In genomic region chr4:156388826-156389225, GRCh38 we compare ENCODE assay signal across 28 cellular contexts.
DNase-seq lines count a peak whose midpoint lies in the region; ATAC-seq, FAIRE-seq and TF ChIP-seq lines count a peak whose summit lies in the region.
"Had no signal": no experiment of that assay in that cellular context is flagged by ENCODE, and none has a peak within 500 bp of the region (broad histone marks: within the 10 kb centered on the region; RNA-seq: fewer than 3 reads in every experiment).

No MANE protein-coding gene starts in this region.

- no peak overlapping the region for H3K27ac Mint-ChIP-seq in H9
- H3K27ac Mint-ChIP-seq: activated CD8-positive, alpha-beta T cell treated with anti-CD3 and anti-CD28 coated beads for 36 hours; B cell; stimulated activated naive CD8-positive, alpha-beta T cell treated with anti-CD3 and anti-CD28 coated beads, Interleukin-15, Interleukin-2, amounts not matched to agents 100 ng/mL and 50 ng/mL, for 24 hours; T-helper 2 cell treated with Interferon-gamma antibody and Interleukin-4, amounts not matched to agents 5 μg/mL and 100 μg/mL, for 36 hours; type B pancreatic cell; WTC11 had no signal

- H3K18ac ChIP-seq in H1 (ENCODE audit: extremely low read depth, low read length), result no peak overlapping the region
- H3K18ac ChIP-seq in H9 (ENCODE audit: insufficient read length, low read depth, low read length), result no peak overlapping the region

- POLR2A ChIA-PET in H1 (lab: Charles Lee; ENCODE audit: partially characterized antibody), result no interaction called here

- H2BK5ac ChIP-seq in H1 (ENCODE audit: low read depth, low read length) (no peak overlapping the region), H9 (ENCODE audit: insufficient read length, low read length) (no peak overlapping the region)

- no peak overlapping the region for H2BK20ac ChIP-seq in H1 (ENCODE audit: low read length)
- H2BK20ac ChIP-seq in H9 (ENCODE audit: low read depth, low read length, poor library complexity, severe bottlenecking), result no peak overlapping the region

- H3K4me1 Mint-ChIP-seq in H9, result peaks cover 10 to 12% of the 10 kb centered on the region in 2 experiments
- H3K4me1 Mint-ChIP-seq: B cell; central memory CD8-positive, alpha-beta T cell had no signal

- WGBS in H1 (ENCODE audit: extremely low coverage in 1 of 2, insufficient coverage in 1 of 2, insufficient read length in 1 of 2, insufficient replicate concordance in 2 of 2, low coverage in 1 of 2, low lambda C conversion rate in 2 of 2, missing lambda C conversion rate in 1 of 2), 2 experiments, result 94% methylated on average over 3 of the region's 3 CpGs; no CpG with 5 or more reads in 1 of the 2 experiments
- WGBS in H9 (ENCODE audit: extremely low coverage, insufficient read length, low lambda C conversion rate), result no CpG with 5 or more reads among the region's 3 CpGs

- H2BK15ac ChIP-seq in H1 (ENCODE audit: low read length), result no peak overlapping the region
- H2BK15ac ChIP-seq in H9 (ENCODE audit: low read depth, low read length), result no peak overlapping the region

- H3K4me2 ChIP-seq in H1 (ENCODE audit: insufficient read depth in 1 of 2, low read depth in 2 of 2, low read length in 2 of 2) (no peak overlapping the region), H9 (ENCODE audit: insufficient read depth, insufficient read length, low read length) (no peak overlapping the region)
- H3K4me2 ChIP-seq: smooth muscle cell had no signal

- H3K36me3 ChIP-seq in MG63 (no peaks in the 10 kb centered on the region), H1 (ENCODE audit: control insufficient read depth in 2 of 4, insufficient read depth in 4 of 4, low read length in 3 of 4) (no peaks in the 10 kb centered on the region), SJCRH30 (no peaks in the 10 kb centered on the region)
- H3K36me3 ChIP-seq: left ventricle myocardium inferior, prostate gland had no signal

- H3K79me2 ChIP-seq in H1 (ENCODE audit: control insufficient read depth in 1 of 2, insufficient read depth in 2 of 2, low read length in 2 of 2) (no peaks in the 10 kb centered on the region), H9 (ENCODE audit: insufficient read depth, low read length) (no peaks in the 10 kb centered on the region)

- H3K4me1 ChIP-seq in H1 (replicated peaks in 1 of 4; ENCODE audit: control insufficient read depth in 3 of 4, insufficient read depth in 4 of 4, low read length in 3 of 4), result no peaks in the 10 kb centered on the region
- peaks cover 4% of the 10 kb centered on the region; the same call in 1 of the 2 replicates for H3K4me1 ChIP-seq in H9 (ENCODE audit: insufficient read depth, low read length)
- no peaks in the 10 kb centered on the region for H3K4me1 ChIP-seq in SJCRH30
- H3K4me1 ChIP-seq: Caco-2, left ventricle myocardium inferior, prostate gland had no signal

- no peak overlapping the region for H3K27ac ChIP-seq in H1 (ENCODE audit: low read depth, low read length)
- no peak overlapping the region for H3K27ac ChIP-seq in H9 (ENCODE audit: insufficient read length, low read depth, low read length)
- H3K27ac ChIP-seq in SJCRH30, result no peak overlapping the region
- H3K27ac ChIP-seq: left ventricle myocardium inferior, prostate gland had no signal

- H3K23me2 ChIP-seq in H1 (ENCODE audit: low read depth, low read length) (no peaks in the 10 kb centered on the region), H9 (ENCODE audit: insufficient read length, low read depth, low read length, poor library complexity, severe bottlenecking) (no peaks in the 10 kb centered on the region)

- DNase-seq in GM03348 (ENCODE audit: low spot score) (peak; percentile 49), MG63 (peak; percentile 53), H1 (ENCODE audit: low read depth in 1 of 2, low spot score in 2 of 2) (no peak), non-pigmented ciliary epithelial cell (ENCODE audit: low read depth) (peak; percentile 20), H9 (no peak), SJCRH30 (no peak)
- DNase-seq: activated CD8-positive, alpha-beta T cell treated with anti-CD3 and anti-CD28 coated beads for 36 hours; activated T-cell treated with anti-CD3 and anti-CD28 coated beads, Interleukin-2, amount 50 U/mL, for 1 hour; amygdala; Caco-2; DND-41; glutamatergic neuron; left ventricle myocardium inferior; NCI-H1092; NCI-H2029; NCI-H446; stimulated activated CD4-positive, alpha-beta T cell treated with anti-CD3 and anti-CD28 coated beads, Interleukin-4, amount 100 ng/mL, for 1 hour had no signal

- FAIRE-seq in H1 (lab: Jason Lieb, UNC), result no peak
- FAIRE-seq: GM18507 had no signal

- ATAC-seq in HG03439 (IDR thresholded peaks at IDR 0.05; ENCODE audit: unreplicated experiment), result no peak
- no peak for ATAC-seq in HG03354 (IDR thresholded peaks at IDR 0.05; ENCODE audit: poor library complexity, severe bottlenecking, unreplicated experiment)
- ATAC-seq: activated CD8-positive, alpha-beta T cell treated with anti-CD3 and anti-CD28 coated beads for 36 hours; WTC11 had no signal

- H4K91ac ChIP-seq in H1 (replicated peaks; ENCODE audit: insufficient read length, low read length), result no peak overlapping the region
- H4K91ac ChIP-seq in H9 (ENCODE audit: insufficient read length, low read depth, low read length), result no peak overlapping the region

- no peaks in the 10 kb centered on the region for H3K27me3 ChIP-seq in MG63
- H3K27me3 ChIP-seq in H1 (replicated peaks in 1 of 4; ENCODE audit: control insufficient read depth in 3 of 4, extremely low read depth in 1 of 4, insufficient read depth in 3 of 4, low read length in 3 of 4), result no peaks in the 10 kb centered on the region
- H3K27me3 ChIP-seq in H9 (ENCODE audit: insufficient read depth, low read length), result no peaks in the 10 kb centered on the region
- no peaks in the 10 kb centered on the region for H3K27me3 ChIP-seq in SJCRH30

- peaks cover 0 to 7% (median 4%) of the 10 kb centered on the region in 3 experiments; a peak in 4 of 7 replicates for H3K36me3 Mint-ChIP-seq in H9 (ENCODE audit: insufficient read depth in 1 of 3, low read depth in 3 of 3)
- H3K36me3 Mint-ChIP-seq: type B pancreatic cell had no signal

- H2AFZ ChIP-seq in H1 (ENCODE audit: low read length) (no peak overlapping the region), H9 (ENCODE audit: low read length) (no peak overlapping the region)

- H3K79me1 ChIP-seq in H1 (ENCODE audit: low read depth, low read length) (no peaks in the 10 kb centered on the region), H9 (ENCODE audit: insufficient read depth, low read depth, low read length, poor library complexity, severe bottlenecking) (no peaks in the 10 kb centered on the region)

- H3K9ac ChIP-seq in H1 (replicated peaks in 1 of 4; ENCODE audit: extremely low read depth in 1 of 4, low read depth in 3 of 4, low read length in 3 of 4) (no peak overlapping the region), H9 (ENCODE audit: extremely low read depth, insufficient read length, low read length) (no peak overlapping the region)

- H2BK12ac ChIP-seq in H1 (ENCODE audit: low read depth, low read length) (no peak overlapping the region), H9 (ENCODE audit: insufficient read length, low read depth, low read length) (no peak overlapping the region)

- TF ChIP-seq RAD21 in H1 (IDR thresholded peaks at IDR 0.05 in 1 of 2, conservative IDR thresholded peaks at IDR 0.05 in 1 of 2; ENCODE audit: low read depth in 2 of 2, low read length in 2 of 2), result no peak

- peaks cover 0 to 7% of the 10 kb centered on the region in 2 experiments; a peak in 2 of 5 replicates for H3K9me3 Mint-ChIP-seq in H9
- H3K9me3 Mint-ChIP-seq: activated CD8-positive, alpha-beta T cell treated with anti-CD3 and anti-CD28 coated beads for 36 hours; stimulated activated naive CD8-positive, alpha-beta T cell treated with anti-CD3 and anti-CD28 coated beads, Interleukin-15, Interleukin-2, amounts not matched to agents 100 ng/mL and 50 ng/mL, for 24 hours; T-helper 2 cell treated with Interferon-gamma antibody and Interleukin-4, amounts not matched to agents 5 μg/mL and 100 μg/mL, for 36 hours; type B pancreatic cell had no signal

- H3K9me3 ChIP-seq in MG63 (no peaks in the 10 kb centered on the region), H1 (ENCODE audit: insufficient read depth in 2 of 2, low read depth in 1 of 2, low read length in 1 of 2) (no peaks in the 10 kb centered on the region), H9 (ENCODE audit: control insufficient read depth, low read depth, low read length) (no peaks in the 10 kb centered on the region), SJCRH30 (replicated peaks) (no peaks in the 10 kb centered on the region)
- H3K9me3 ChIP-seq: Caco-2, left ventricle myocardium inferior, prostate gland had no signal

- H3K23ac ChIP-seq in H1 (ENCODE audit: insufficient read length) (no peak overlapping the region), H9 (ENCODE audit: insufficient read length, low read depth, low read length) (no peak overlapping the region)

- H4K20me1 ChIP-seq in H1 (replicated peaks in 1 of 2; ENCODE audit: control insufficient read depth in 1 of 2, insufficient read depth in 2 of 2, low read length in 2 of 2) (no peaks in the 10 kb centered on the region), H9 (ENCODE audit: control insufficient read depth, insufficient read depth, insufficient read length) (no peaks in the 10 kb centered on the region)

- H2AK5ac ChIP-seq in H1 (ENCODE audit: low read depth, low read length), result no peak overlapping the region
- H2AK5ac ChIP-seq in H9 (ENCODE audit: insufficient read length, low read length), result no peak overlapping the region

- no peak overlapping the region for H3K4me3 Mint-ChIP-seq in H9
- H3K4me3 Mint-ChIP-seq: activated CD8-positive, alpha-beta T cell treated with anti-CD3 and anti-CD28 coated beads for 36 hours; B cell; central memory CD8-positive, alpha-beta T cell; stimulated activated naive CD8-positive, alpha-beta T cell treated with anti-CD3 and anti-CD28 coated beads, Interleukin-15, Interleukin-2, amounts not matched to agents 100 ng/mL and 50 ng/mL, for 24 hours; T-helper 2 cell treated with Interferon-gamma antibody and Interleukin-4, amounts not matched to agents 5 μg/mL and 100 μg/mL, for 36 hours; type B pancreatic cell; WTC11 had no signal

- H4K5ac ChIP-seq in H1 (ENCODE audit: insufficient read length, low read depth, low read length) (no peak overlapping the region), H9 (ENCODE audit: insufficient read length, low read depth, low read length) (no peak overlapping the region)

- H3K27me3 Mint-ChIP-seq in H9 (ENCODE audit: low read depth), result no peaks in the 10 kb centered on the region
- H3K27me3 Mint-ChIP-seq: activated CD8-positive, alpha-beta T cell treated with anti-CD3 and anti-CD28 coated beads for 36 hours; B cell; central memory CD8-positive, alpha-beta T cell; stimulated activated naive CD8-positive, alpha-beta T cell treated with anti-CD3 and anti-CD28 coated beads, Interleukin-15, Interleukin-2, amounts not matched to agents 100 ng/mL and 50 ng/mL, for 24 hours; type B pancreatic cell had no signal

- TF ChIP-seq POLR2A in H1 (IDR thresholded peaks at IDR 0.05; ENCODE audit: control extremely low read depth in 1 of 2, low read depth in 2 of 2, low read length in 2 of 2), result no peak

- H3K4ac ChIP-seq in H1 (replicated peaks; ENCODE audit: insufficient read length, low read depth, low read length), result no peak overlapping the region
- H3K4ac ChIP-seq in H9 (ENCODE audit: low read depth, low read length), result no peak overlapping the region

- CTCF ChIA-PET in H1 (lab: Charles Lee; ENCODE audit: partially characterized antibody), result interaction anchor here (1.2 to 1.3 kb wide), 2 partner anchors 10 to 288 kb away, joined by 3 to 4 read pairs; no protein-coding TSS in a partner anchor

- H2BK120ac ChIP-seq in H1 (replicated peaks; ENCODE audit: low read depth, low read length) (peak overlapping the region; percentile 54), H9 (ENCODE audit: low read depth, low read length, poor library complexity, severe bottlenecking) (no peak overlapping the region)

- TF ChIP-seq CTCF in H1 (IDR thresholded peaks at IDR 0.05; ENCODE audit: control extremely low read depth in 1 of 3, insufficient read depth in 1 of 3, low read depth in 1 of 3, low read length in 3 of 3), result no peak
- TF ChIP-seq CTCF in H9 (conservative IDR thresholded peaks at IDR 0.05), result no peak

- H3K14ac ChIP-seq in H1 (ENCODE audit: insufficient read length), result no peak overlapping the region
- no peak overlapping the region for H3K14ac ChIP-seq in H9 (ENCODE audit: insufficient read depth, low read length)

- H3K56ac ChIP-seq in H1 (replicated peaks; ENCODE audit: insufficient read length, low read depth, low read length) (no peak overlapping the region), H9 (ENCODE audit: insufficient read length, low read depth, low read length) (no peak overlapping the region)

- no peak overlapping the region for H3K4me3 ChIP-seq in MG63
- no peak overlapping the region for H3K4me3 ChIP-seq in H1 (ENCODE audit: extremely low read depth in 1 of 4, insufficient read depth in 2 of 4, low read depth in 3 of 4, low read length in 4 of 4)
- H3K4me3 ChIP-seq in SJCRH30, result no peak overlapping the region
- H3K4me3 ChIP-seq: left ventricle myocardium inferior, prostate gland, smooth muscle cell had no signal

- H4K8ac ChIP-seq in H1 (ENCODE audit: extremely low read depth, insufficient read depth, low read length), result no peak overlapping the region
- no peak overlapping the region for H4K8ac ChIP-seq in H9 (replicated peaks; ENCODE audit: insufficient read length, low read depth, low read length)

- no peak overlapping the region for H3T11ph ChIP-seq in H9 (ENCODE audit: low read length)

- TF ChIP-seq EP300 in H1 (IDR thresholded peaks at IDR 0.05; ENCODE audit: borderline replicate concordance in 1 of 2, low read depth in 2 of 2, low read length in 2 of 2), result no peak

Comparison
In these comparisons a context has a peak if more than half of its experiments do, and no peak if none do; other contexts are left out.
1. DNase-seq: peak in GM03348 (single experiment), MG63 (single experiment) and non-pigmented ciliary epithelial cell (single experiment); none in H1 (0 of 2), H9 (single experiment) and SJCRH30 (0 of 2).